1 cellular context compared by ENCODE assay signal in genomic region chr13:30306762-30307193, GRCh38.
TF ChIP-seq lines count a peak whose summit lies in the region.

No MANE protein-coding gene starts in this region.

TF ChIP-seq in HEK293, 187 proteins besides CTCF, POLR2A, EP300 and RAD21 (continued from another document and continues in another):
- TF ChIP-seq ZBTB11 (tag by site-specific recombination; conservative IDR thresholded peaks at IDR 0.05; ENCODE audit: low read depth): peak; percentile 56; the same call in 1 of the 2 replicates
- TF ChIP-seq PRDM10 (tag by site-specific recombination; IDR thresholded peaks at IDR 0.05): peak; percentile 80
- TF ChIP-seq ZFP37 (tag by site-specific recombination; IDR thresholded peaks at IDR 0.05): no peak
- no peak for TF ChIP-seq ZSCAN16 (tag by site-specific recombination; IDR thresholded peaks at IDR 0.05)
- TF ChIP-seq TRIM28 (IDR thresholded peaks at IDR 0.05; ENCODE audit: borderline replicate concordance, low read length): no peak
- TF ChIP-seq SP2 (tag by site-specific recombination; IDR thresholded peaks at IDR 0.05): peak; percentile 66
- TF ChIP-seq ZNF398 (tag by site-specific recombination; IDR thresholded peaks at IDR 0.05): no peak
- TF ChIP-seq ZNF138 (tag by site-specific recombination; IDR thresholded peaks at IDR 0.05; ENCODE audit: borderline replicate concordance): no peak
- TF ChIP-seq, protein P1, sequence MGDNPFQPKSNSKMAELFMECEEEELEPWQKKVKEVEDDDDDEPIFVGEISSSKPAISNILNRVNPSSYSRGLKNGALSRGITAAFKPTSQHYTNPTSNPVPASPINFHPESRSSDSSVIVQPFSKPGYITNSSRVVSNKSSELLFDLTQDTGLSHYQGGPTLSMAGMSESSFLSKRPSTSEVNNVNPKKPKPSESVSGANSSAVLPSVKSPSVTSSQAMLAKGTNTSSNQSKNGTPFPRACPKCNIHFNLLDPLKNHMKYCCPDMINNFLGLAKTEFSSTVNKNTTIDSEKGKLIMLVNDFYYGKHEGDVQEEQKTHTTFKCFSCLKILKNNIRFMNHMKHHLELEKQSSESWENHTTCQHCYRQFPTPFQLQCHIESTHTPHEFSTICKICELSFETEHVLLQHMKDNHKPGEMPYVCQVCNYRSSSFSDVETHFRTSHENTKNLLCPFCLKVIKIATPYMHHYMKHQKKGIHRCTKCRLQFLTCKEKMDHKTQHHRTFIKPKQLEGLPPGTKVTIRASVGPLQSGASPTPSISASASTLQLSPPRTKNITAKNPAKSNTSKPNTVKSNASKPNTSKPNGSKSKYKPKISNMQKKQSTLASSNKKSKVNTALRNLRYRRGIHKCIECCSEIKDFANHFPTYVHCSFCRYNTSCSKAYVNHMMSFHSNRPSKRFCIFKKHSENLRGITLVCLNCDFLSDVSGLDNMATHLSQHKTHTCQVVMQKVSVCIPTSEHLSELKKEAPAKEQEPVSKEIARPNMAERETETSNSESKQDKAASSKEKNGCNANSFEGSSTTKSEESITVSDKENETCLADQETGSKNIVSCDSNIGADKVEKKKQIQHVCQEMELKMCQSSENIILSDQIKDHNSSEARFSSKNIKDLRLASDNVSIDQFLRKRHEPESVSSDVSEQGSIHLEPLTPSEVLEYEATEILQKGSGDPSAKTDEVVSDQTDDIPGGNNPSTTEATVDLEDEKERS (tag by site-specific recombination; IDR thresholded peaks at IDR 0.05): no peak
- no peak for TF ChIP-seq SCRT1 (tag by site-specific recombination; IDR thresholded peaks at IDR 0.05; ENCODE audit: borderline replicate concordance)
- TF ChIP-seq, protein P2, sequence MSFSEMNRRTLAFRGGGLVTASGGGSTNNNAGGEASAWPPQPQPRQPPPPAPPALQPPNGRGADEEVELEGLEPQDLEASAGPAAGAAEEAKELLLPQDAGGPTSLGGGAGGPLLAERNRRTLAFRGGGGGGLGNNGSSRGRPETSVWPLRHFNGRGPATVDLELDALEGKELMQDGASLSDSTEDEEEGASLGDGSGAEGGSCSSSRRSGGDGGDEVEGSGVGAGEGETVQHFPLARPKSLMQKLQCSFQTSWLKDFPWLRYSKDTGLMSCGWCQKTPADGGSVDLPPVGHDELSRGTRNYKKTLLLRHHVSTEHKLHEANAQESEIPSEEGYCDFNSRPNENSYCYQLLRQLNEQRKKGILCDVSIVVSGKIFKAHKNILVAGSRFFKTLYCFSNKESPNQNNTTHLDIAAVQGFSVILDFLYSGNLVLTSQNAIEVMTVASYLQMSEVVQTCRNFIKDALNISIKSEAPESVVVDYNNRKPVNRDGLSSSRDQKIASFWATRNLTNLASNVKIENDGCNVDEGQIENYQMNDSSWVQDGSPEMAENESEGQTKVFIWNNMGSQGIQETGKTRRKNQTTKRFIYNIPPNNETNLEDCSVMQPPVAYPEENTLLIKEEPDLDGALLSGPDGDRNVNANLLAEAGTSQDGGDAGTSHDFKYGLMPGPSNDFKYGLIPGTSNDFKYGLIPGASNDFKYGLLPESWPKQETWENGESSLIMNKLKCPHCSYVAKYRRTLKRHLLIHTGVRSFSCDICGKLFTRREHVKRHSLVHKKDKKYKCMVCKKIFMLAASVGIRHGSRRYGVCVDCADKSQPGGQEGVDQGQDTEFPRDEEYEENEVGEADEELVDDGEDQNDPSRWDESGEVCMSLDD (tag by site-specific recombination; IDR thresholded peaks at IDR 0.05): no peak
- TF ChIP-seq HIC1 (tag by site-specific recombination; IDR thresholded peaks at IDR 0.05): no peak
- TF ChIP-seq SCRT2 (tag by site-specific recombination; IDR thresholded peaks at IDR 0.05): no peak
- TF ChIP-seq, protein P3, sequence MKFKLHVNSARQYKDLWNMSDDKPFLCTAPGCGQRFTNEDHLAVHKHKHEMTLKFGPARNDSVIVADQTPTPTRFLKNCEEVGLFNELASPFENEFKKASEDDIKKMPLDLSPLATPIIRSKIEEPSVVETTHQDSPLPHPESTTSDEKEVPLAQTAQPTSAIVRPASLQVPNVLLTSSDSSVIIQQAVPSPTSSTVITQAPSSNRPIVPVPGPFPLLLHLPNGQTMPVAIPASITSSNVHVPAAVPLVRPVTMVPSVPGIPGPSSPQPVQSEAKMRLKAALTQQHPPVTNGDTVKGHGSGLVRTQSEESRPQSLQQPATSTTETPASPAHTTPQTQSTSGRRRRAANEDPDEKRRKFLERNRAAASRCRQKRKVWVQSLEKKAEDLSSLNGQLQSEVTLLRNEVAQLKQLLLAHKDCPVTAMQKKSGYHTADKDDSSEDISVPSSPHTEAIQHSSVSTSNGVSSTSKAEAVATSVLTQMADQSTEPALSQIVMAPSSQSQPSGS (tag by site-specific recombination; IDR thresholded peaks at IDR 0.05; ENCODE audit: low read depth): no peak
- no peak for TF ChIP-seq GLIS1 (tag by site-specific recombination; IDR thresholded peaks at IDR 0.05)
- TF ChIP-seq ZFP69B (tag by site-specific recombination; IDR thresholded peaks at IDR 0.05): no peak
- no peak for TF ChIP-seq ZNF175 (tag by site-specific recombination; IDR thresholded peaks at IDR 0.05)
- TF ChIP-seq ZNF26 (tag by site-specific recombination; IDR thresholded peaks at IDR 0.05): no peak
- TF ChIP-seq ZNF132 (tag by site-specific recombination; IDR thresholded peaks at IDR 0.05; ENCODE audit: borderline replicate concordance): no peak
- no peak for TF ChIP-seq ZNF843 (tag by site-specific recombination; IDR thresholded peaks at IDR 0.05)
- TF ChIP-seq HOXA7 (CRISPR knock-in tag; IDR thresholded peaks at IDR 0.05; ENCODE audit: borderline replicate concordance): no peak
- no peak for TF ChIP-seq ZNF596 (tag by site-specific recombination; IDR thresholded peaks at IDR 0.05)
- no peak for TF ChIP-seq ZNF621 (tag by site-specific recombination; IDR thresholded peaks at IDR 0.05)
- no peak for TF ChIP-seq ZNF48 (tag by site-specific recombination; IDR thresholded peaks at IDR 0.05)
- no peak for TF ChIP-seq ZNF654 (tag by site-specific recombination; IDR thresholded peaks at IDR 0.05; ENCODE audit: low read depth)
- TF ChIP-seq ZNF501 (tag by site-specific recombination; IDR thresholded peaks at IDR 0.05): no peak
- no peak for TF ChIP-seq ZBTB7A (tag by site-specific recombination; IDR thresholded peaks at IDR 0.05; ENCODE audit: low read depth)
- no peak; the same call in 1 of the 2 replicates for TF ChIP-seq ZNF341 (tag by site-specific recombination; IDR thresholded peaks at IDR 0.05; ENCODE audit: low read depth)
- TF ChIP-seq, protein P4, sequence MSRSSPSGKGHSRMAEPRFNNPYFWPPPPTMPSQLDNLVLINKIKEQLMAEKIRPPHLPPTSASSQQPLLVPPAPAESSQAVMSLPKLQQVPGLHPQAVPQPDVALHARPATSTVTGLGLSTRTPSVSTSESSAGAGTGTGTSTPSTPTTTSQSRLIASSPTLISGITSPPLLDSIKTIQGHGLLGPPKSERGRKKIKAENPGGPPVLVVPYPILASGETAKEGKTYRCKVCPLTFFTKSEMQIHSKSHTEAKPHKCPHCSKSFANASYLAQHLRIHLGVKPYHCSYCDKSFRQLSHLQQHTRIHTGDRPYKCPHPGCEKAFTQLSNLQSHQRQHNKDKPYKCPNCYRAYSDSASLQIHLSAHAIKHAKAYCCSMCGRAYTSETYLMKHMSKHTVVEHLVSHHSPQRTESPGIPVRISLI (tag by site-specific recombination; IDR thresholded peaks at IDR 0.05): peak; percentile 93
- no peak for TF ChIP-seq YY1 (tag by site-specific recombination; IDR thresholded peaks at IDR 0.05)
- no peak for TF ChIP-seq ZNF707 (tag by site-specific recombination; IDR thresholded peaks at IDR 0.05)
- TF ChIP-seq, protein P5, sequence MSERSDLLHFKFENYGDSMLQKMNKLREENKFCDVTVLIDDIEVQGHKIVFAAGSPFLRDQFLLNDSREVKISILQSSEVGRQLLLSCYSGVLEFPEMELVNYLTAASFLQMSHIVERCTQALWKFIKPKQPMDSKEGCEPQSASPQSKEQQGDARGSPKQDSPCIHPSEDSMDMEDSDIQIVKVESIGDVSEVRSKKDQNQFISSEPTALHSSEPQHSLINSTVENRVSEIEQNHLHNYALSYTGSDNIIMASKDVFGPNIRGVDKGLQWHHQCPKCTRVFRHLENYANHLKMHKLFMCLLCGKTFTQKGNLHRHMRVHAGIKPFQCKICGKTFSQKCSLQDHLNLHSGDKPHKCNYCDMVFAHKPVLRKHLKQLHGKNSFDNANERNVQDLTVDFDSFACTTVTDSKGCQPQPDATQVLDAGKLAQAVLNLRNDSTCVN (tag by site-specific recombination; optimal IDR thresholded peaks at IDR 0.05): no peak
- TF ChIP-seq ZNF37A (tag by site-specific recombination; IDR thresholded peaks at IDR 0.05): no peak
